1 cellular context compared by ENCODE assay signal in the genomic region with DNA sequence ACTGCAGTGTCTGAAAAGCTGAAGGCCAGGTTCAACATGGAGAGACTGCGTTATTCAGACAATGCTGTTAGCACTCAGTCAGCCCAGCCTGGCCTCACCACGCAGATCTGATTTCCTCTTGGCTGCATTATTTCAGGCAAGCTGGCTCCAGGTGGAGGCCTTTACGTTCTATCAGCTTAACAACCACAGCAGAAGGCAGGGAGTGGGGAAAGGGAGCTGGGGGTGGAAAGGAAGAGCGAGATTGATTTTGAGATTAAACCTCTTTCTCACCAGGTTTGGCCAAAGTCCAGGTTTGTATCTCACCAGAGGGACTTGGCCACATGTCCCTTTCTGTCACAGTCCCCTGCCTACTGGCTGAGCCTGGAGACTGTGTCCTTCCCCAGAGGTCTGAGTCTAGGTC.
TF ChIP-seq lines count a peak whose summit lies in the region.

No MANE protein-coding gene starts in this region.

TF ChIP-seq in H1, 55 proteins besides CTCF, POLR2A, EP300 and RAD21 (continued from another document):
- TF ChIP-seq BACH1 (IDR thresholded peaks at IDR 0.05; ENCODE audit: low read length) = no peak
- TF ChIP-seq JUN (IDR thresholded peaks at IDR 0.05; ENCODE audit: low read depth, low read length) = no peak
